Comparison of ENCODE assay signal across 1 cellular context in the genomic region with DNA sequence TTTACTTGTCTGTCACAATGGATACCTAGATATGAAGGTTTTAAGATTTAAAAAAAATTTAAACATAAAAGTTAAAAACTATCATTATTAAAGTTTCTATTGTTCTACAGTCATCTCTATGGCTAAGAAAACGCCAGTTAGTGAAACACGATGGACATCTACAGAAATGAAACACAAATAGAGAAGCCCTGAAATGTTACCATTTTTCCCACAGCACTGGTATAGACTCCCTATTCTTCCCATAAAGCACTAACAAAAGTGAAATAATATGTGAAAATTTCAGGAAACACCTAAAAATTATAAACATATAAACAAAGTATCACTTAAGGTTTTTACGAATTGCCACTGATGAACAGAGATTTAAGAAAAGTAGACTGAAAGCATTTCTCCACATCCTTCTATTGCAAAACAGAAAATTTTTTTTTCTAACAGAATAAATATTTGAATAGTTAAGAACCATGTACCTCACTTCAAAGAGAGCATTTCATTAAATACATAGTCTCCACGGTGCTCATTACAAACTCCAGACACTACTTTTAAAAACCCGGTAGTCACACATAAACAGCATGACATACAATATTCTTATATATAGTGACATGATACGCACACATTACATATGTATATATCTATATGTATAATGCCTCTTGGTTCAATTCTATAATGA.
TF ChIP-seq lines count a peak whose summit lies in the region.

No MANE protein-coding gene starts in this region.

TF ChIP-seq in HepG2, 621 proteins besides CTCF, POLR2A, EP300 and RAD21 (continued from another document and continues in another):
- TF ChIP-seq, protein P1, sequence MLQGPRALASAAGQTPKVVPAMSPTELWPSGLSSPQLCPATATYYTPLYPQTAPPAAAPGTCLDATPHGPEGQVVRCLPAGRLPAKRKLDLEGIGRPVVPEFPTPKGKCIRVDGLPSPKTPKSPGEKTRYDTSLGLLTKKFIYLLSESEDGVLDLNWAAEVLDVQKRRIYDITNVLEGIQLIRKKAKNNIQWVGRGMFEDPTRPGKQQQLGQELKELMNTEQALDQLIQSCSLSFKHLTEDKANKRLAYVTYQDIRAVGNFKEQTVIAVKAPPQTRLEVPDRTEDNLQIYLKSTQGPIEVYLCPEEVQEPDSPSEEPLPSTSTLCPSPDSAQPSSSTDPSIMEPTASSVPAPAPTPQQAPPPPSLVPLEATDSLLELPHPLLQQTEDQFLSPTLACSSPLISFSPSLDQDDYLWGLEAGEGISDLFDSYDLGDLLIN (CRISPR knock-in tag; IDR thresholded peaks at IDR 0.05; ENCODE audit: borderline replicate concordance) = no peak
- TF ChIP-seq, protein P2, sequence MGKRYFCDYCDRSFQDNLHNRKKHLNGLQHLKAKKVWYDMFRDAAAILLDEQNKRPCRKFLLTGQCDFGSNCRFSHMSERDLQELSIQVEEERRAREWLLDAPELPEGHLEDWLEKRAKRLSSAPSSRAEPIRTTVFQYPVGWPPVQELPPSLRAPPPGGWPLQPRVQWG (CRISPR knock-in tag; IDR thresholded peaks at IDR 0.05; ENCODE audit: borderline replicate concordance, low read depth) = no peak
- no peak for TF ChIP-seq ZBTB7A (CRISPR knock-in tag; IDR thresholded peaks at IDR 0.05)
- TF ChIP-seq SOX6 (IDR thresholded peaks at IDR 0.05) = no peak
- TF ChIP-seq SOX6 (CRISPR knock-in tag; IDR thresholded peaks at IDR 0.05) = peak; percentile 65; the same call in 1 of the 2 replicates
- TF ChIP-seq, protein P3, sequence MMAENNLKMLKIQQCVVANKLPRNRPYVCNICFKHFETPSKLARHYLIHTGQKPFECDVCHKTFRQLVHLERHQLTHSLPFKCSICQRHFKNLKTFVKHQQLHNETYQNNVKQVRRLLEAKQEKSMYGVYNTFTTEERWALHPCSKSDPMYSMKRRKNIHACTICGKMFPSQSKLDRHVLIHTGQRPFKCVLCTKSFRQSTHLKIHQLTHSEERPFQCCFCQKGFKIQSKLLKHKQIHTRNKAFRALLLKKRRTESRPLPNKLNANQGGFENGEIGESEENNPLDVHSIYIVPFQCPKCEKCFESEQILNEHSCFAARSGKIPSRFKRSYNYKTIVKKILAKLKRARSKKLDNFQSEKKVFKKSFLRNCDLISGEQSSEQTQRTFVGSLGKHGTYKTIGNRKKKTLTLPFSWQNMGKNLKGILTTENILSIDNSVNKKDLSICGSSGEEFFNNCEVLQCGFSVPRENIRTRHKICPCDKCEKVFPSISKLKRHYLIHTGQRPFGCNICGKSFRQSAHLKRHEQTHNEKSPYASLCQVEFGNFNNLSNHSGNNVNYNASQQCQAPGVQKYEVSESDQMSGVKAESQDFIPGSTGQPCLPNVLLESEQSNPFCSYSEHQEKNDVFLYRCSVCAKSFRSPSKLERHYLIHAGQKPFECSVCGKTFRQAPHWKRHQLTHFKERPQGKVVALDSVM (CRISPR knock-in tag; IDR thresholded peaks at IDR 0.05) = no peak
- TF ChIP-seq GATAD1 (CRISPR knock-in tag; IDR thresholded peaks at IDR 0.05) = no peak
- no peak for TF ChIP-seq NR1H2 (CRISPR knock-in tag; IDR thresholded peaks at IDR 0.05; ENCODE audit: borderline replicate concordance, low read depth)
- no peak for TF ChIP-seq FOSL1 (CRISPR knock-in tag; IDR thresholded peaks at IDR 0.05; ENCODE audit: borderline replicate concordance)
- TF ChIP-seq SRSF1 (optimal IDR thresholded peaks at IDR 0.05; ENCODE audit: low read depth, low read length) = no peak
- TF ChIP-seq ZNF777 (CRISPR knock-in tag; IDR thresholded peaks at IDR 0.05) = no peak
- TF ChIP-seq ETV6 (CRISPR knock-in tag; conservative IDR thresholded peaks at IDR 0.05) = no peak
- no peak for TF ChIP-seq TGIF2 (CRISPR knock-in tag; IDR thresholded peaks at IDR 0.05)
- TF ChIP-seq, protein P4, sequence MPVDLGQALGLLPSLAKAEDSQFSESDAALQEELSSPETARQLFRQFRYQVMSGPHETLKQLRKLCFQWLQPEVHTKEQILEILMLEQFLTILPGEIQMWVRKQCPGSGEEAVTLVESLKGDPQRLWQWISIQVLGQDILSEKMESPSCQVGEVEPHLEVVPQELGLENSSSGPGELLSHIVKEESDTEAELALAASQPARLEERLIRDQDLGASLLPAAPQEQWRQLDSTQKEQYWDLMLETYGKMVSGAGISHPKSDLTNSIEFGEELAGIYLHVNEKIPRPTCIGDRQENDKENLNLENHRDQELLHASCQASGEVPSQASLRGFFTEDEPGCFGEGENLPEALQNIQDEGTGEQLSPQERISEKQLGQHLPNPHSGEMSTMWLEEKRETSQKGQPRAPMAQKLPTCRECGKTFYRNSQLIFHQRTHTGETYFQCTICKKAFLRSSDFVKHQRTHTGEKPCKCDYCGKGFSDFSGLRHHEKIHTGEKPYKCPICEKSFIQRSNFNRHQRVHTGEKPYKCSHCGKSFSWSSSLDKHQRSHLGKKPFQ (CRISPR knock-in tag; IDR thresholded peaks at IDR 0.05; ENCODE audit: insufficient replicate concordance) = no peak
- no peak for TF ChIP-seq KDM2A (CRISPR knock-in tag; IDR thresholded peaks at IDR 0.05; ENCODE audit: borderline replicate concordance, low read depth)
- no peak for TF ChIP-seq AHR (CRISPR knock-in tag; IDR thresholded peaks at IDR 0.05)
- no peak for TF ChIP-seq RBAK (CRISPR knock-in tag; IDR thresholded peaks at IDR 0.05)
- no peak for TF ChIP-seq PTBP1 (IDR thresholded peaks at IDR 0.05; ENCODE audit: low read depth, low read length, poor library complexity, severe bottlenecking)
- TF ChIP-seq, protein P5, sequence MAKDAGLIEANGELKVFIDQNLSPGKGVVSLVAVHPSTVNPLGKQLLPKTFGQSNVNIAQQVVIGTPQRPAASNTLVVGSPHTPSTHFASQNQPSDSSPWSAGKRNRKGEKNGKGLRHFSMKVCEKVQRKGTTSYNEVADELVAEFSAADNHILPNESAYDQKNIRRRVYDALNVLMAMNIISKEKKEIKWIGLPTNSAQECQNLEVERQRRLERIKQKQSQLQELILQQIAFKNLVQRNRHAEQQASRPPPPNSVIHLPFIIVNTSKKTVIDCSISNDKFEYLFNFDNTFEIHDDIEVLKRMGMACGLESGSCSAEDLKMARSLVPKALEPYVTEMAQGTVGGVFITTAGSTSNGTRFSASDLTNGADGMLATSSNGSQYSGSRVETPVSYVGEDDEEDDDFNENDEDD (CRISPR knock-in tag; IDR thresholded peaks at IDR 0.05; ENCODE audit: borderline replicate concordance) = no peak
- TF ChIP-seq SAP130 (CRISPR knock-in tag; IDR thresholded peaks at IDR 0.05; ENCODE audit: low read depth) = peak; percentile 59
- no peak for TF ChIP-seq GTF2F1 (IDR thresholded peaks at IDR 0.05; ENCODE audit: low read length)
- peak; percentile 74 for TF ChIP-seq RXRB (CRISPR knock-in tag; IDR thresholded peaks at IDR 0.05; ENCODE audit: borderline replicate concordance)
- TF ChIP-seq, protein P6, sequence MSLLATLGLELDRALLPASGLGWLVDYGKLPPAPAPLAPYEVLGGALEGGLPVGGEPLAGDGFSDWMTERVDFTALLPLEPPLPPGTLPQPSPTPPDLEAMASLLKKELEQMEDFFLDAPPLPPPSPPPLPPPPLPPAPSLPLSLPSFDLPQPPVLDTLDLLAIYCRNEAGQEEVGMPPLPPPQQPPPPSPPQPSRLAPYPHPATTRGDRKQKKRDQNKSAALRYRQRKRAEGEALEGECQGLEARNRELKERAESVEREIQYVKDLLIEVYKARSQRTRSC (CRISPR knock-in tag; IDR thresholded peaks at IDR 0.05; ENCODE audit: low read depth) = no peak
- TF ChIP-seq CENPX (CRISPR knock-in tag; IDR thresholded peaks at IDR 0.05) = no peak
- TF ChIP-seq TAF1 (CRISPR knock-in tag; IDR thresholded peaks at IDR 0.05) = no peak
- TF ChIP-seq, protein P7, sequence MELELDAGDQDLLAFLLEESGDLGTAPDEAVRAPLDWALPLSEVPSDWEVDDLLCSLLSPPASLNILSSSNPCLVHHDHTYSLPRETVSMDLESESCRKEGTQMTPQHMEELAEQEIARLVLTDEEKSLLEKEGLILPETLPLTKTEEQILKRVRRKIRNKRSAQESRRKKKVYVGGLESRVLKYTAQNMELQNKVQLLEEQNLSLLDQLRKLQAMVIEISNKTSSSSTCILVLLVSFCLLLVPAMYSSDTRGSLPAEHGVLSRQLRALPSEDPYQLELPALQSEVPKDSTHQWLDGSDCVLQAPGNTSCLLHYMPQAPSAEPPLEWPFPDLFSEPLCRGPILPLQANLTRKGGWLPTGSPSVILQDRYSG (CRISPR knock-in tag; IDR thresholded peaks at IDR 0.05) = no peak
- TF ChIP-seq MEIS2 (CRISPR knock-in tag; IDR thresholded peaks at IDR 0.05) = no peak
- peak; percentile 91 for TF ChIP-seq FOXA3 (CRISPR knock-in tag; IDR thresholded peaks at IDR 0.05)
- TF ChIP-seq HOXA7 (CRISPR knock-in tag; IDR thresholded peaks at IDR 0.05) = no peak
- TF ChIP-seq, protein P8, sequence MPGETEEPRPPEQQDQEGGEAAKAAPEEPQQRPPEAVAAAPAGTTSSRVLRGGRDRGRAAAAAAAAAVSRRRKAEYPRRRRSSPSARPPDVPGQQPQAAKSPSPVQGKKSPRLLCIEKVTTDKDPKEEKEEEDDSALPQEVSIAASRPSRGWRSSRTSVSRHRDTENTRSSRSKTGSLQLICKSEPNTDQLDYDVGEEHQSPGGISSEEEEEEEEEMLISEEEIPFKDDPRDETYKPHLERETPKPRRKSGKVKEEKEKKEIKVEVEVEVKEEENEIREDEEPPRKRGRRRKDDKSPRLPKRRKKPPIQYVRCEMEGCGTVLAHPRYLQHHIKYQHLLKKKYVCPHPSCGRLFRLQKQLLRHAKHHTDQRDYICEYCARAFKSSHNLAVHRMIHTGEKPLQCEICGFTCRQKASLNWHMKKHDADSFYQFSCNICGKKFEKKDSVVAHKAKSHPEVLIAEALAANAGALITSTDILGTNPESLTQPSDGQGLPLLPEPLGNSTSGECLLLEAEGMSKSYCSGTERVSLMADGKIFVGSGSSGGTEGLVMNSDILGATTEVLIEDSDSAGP (CRISPR knock-in tag; IDR thresholded peaks at IDR 0.05; ENCODE audit: borderline replicate concordance) = no peak
- TF ChIP-seq ARNTL (CRISPR knock-in tag; IDR thresholded peaks at IDR 0.05) = no peak
- TF ChIP-seq ZSCAN30 (CRISPR knock-in tag; IDR thresholded peaks at IDR 0.05) = no peak
- TF ChIP-seq ZSCAN31 (CRISPR knock-in tag; IDR thresholded peaks at IDR 0.05; ENCODE audit: low read depth) = no peak
- TF ChIP-seq ZNF562 (CRISPR knock-in tag; IDR thresholded peaks at IDR 0.05; ENCODE audit: borderline replicate concordance) = no peak
- TF ChIP-seq ZNF749 (CRISPR knock-in tag; IDR thresholded peaks at IDR 0.05; ENCODE audit: borderline replicate concordance) = no peak
- TF ChIP-seq, protein P9, sequence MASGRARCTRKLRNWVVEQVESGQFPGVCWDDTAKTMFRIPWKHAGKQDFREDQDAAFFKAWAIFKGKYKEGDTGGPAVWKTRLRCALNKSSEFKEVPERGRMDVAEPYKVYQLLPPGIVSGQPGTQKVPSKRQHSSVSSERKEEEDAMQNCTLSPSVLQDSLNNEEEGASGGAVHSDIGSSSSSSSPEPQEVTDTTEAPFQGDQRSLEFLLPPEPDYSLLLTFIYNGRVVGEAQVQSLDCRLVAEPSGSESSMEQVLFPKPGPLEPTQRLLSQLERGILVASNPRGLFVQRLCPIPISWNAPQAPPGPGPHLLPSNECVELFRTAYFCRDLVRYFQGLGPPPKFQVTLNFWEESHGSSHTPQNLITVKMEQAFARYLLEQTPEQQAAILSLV (CRISPR knock-in tag; IDR thresholded peaks at IDR 0.05; ENCODE audit: borderline replicate concordance) = no peak
- TF ChIP-seq, protein P10, sequence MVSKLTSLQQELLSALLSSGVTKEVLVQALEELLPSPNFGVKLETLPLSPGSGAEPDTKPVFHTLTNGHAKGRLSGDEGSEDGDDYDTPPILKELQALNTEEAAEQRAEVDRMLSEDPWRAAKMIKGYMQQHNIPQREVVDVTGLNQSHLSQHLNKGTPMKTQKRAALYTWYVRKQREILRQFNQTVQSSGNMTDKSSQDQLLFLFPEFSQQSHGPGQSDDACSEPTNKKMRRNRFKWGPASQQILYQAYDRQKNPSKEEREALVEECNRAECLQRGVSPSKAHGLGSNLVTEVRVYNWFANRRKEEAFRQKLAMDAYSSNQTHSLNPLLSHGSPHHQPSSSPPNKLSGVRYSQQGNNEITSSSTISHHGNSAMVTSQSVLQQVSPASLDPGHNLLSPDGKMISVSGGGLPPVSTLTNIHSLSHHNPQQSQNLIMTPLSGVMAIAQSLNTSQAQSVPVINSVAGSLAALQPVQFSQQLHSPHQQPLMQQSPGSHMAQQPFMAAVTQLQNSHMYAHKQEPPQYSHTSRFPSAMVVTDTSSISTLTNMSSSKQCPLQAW (CRISPR knock-in tag; IDR thresholded peaks at IDR 0.05) = no peak
- TF ChIP-seq, protein P11, sequence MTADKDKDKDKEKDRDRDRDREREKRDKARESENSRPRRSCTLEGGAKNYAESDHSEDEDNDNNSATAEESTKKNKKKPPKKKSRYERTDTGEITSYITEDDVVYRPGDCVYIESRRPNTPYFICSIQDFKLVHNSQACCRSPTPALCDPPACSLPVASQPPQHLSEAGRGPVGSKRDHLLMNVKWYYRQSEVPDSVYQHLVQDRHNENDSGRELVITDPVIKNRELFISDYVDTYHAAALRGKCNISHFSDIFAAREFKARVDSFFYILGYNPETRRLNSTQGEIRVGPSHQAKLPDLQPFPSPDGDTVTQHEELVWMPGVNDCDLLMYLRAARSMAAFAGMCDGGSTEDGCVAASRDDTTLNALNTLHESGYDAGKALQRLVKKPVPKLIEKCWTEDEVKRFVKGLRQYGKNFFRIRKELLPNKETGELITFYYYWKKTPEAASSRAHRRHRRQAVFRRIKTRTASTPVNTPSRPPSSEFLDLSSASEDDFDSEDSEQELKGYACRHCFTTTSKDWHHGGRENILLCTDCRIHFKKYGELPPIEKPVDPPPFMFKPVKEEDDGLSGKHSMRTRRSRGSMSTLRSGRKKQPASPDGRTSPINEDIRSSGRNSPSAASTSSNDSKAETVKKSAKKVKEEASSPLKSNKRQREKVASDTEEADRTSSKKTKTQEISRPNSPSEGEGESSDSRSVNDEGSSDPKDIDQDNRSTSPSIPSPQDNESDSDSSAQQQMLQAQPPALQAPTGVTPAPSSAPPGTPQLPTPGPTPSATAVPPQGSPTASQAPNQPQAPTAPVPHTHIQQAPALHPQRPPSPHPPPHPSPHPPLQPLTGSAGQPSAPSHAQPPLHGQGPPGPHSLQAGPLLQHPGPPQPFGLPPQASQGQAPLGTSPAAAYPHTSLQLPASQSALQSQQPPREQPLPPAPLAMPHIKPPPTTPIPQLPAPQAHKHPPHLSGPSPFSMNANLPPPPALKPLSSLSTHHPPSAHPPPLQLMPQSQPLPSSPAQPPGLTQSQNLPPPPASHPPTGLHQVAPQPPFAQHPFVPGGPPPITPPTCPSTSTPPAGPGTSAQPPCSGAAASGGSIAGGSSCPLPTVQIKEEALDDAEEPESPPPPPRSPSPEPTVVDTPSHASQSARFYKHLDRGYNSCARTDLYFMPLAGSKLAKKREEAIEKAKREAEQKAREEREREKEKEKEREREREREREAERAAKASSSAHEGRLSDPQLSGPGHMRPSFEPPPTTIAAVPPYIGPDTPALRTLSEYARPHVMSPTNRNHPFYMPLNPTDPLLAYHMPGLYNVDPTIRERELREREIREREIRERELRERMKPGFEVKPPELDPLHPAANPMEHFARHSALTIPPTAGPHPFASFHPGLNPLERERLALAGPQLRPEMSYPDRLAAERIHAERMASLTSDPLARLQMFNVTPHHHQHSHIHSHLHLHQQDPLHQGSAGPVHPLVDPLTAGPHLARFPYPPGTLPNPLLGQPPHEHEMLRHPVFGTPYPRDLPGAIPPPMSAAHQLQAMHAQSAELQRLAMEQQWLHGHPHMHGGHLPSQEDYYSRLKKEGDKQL (CRISPR knock-in tag; IDR thresholded peaks at IDR 0.05; ENCODE audit: low read depth) = peak; percentile 59; the same call in 1 of the 2 replicates
- no peak for TF ChIP-seq KAT2B (IDR thresholded peaks at IDR 0.05; ENCODE audit: borderline replicate concordance, low read depth, low read length)
